In genomic region chr3:16373270-16373785, GRCh38 we compare ENCODE assay signal across 11 cellular contexts.
DNase-seq lines count a peak whose midpoint lies in the region; ATAC-seq and TF ChIP-seq lines count a peak whose summit lies in the region.
"Had no signal": no experiment of that assay in that cellular context is flagged by ENCODE, and none has a peak within 500 bp of the region (broad histone marks: within the 10 kb centered on the region; RNA-seq: fewer than 3 reads in every experiment).

No MANE protein-coding gene starts in this region.

- intact Hi-C loops in activated CD4-positive, alpha-beta T cell treated with anti-CD3 and anti-CD28 coated beads for 36 hours (cut with DNase I, micrococcal nuclease), result no loop called here

- H3K27ac ChIP-seq in suprapubic skin, result peak overlapping the region; percentile 49

- POLR2A ChIA-PET in activated CD4-positive, alpha-beta T cell treated with anti-CD3 and anti-CD28 coated beads for 36 hours (lab: Charles Lee), result no interaction called here

- H3K9me3 ChIP-seq in suprapubic skin, result no peaks in the 10 kb centered on the region

- H3K9me3 Mint-ChIP-seq in activated CD4-positive, alpha-beta T cell treated with anti-CD3 and anti-CD28 coated beads for 36 hours (ENCODE audit: low read depth), result peaks cover 5% of the 10 kb centered on the region

- 34% methylated on average over 3 of the region's 3 CpGs for WGBS in suprapubic skin

- no peak for TF ChIP-seq CTCF in suprapubic skin (IDR thresholded peaks at IDR 0.05)

- no peak for ATAC-seq in activated CD4-positive, alpha-beta T cell treated with anti-CD3 and anti-CD28 coated beads for 36 hours
- no peak for ATAC-seq in HG03039 (IDR thresholded peaks at IDR 0.05; ENCODE audit: unreplicated experiment)
- ATAC-seq: SK-N-SH treated with all-trans-retinoic acid at 6 μM for 48 hours had no signal

- no peak for TF ChIP-seq POLR2A in suprapubic skin (IDR thresholded peaks at IDR 0.05)

- no peak for DNase-seq in activated CD4-positive, alpha-beta T cell treated with anti-CD3 and anti-CD28 coated beads for 36 hours
- DNase-seq in activated CD4-positive, alpha-beta T cell treated with anti-CD3 and anti-CD28 coated beads, Interleukin-2, amount 50 U/mL, for 1 hour, result no peak
- peak; percentile 24 for DNase-seq in NAMALWA (ENCODE audit: low spot score)
- peak; percentile 32 for DNase-seq in germinal center (ENCODE audit: low spot score)
- no peak for DNase-seq in suprapubic skin (ENCODE audit: low spot score in 2 of 2)
- DNase-seq in stimulated activated CD4-positive, alpha-beta T cell treated with anti-CD3 and anti-CD28 coated beads, Interleukin-1b, Interleukin-23, amount 100 ng/mL, for 48 hours, result no peak
- DNase-seq in NCI-H446 (lab: John Stamatoyannopoulos, UW), result no peak
- DNase-seq: central memory CD4-positive, alpha-beta T cell; GDM1 had no signal

- no peaks in the 10 kb centered on the region for H3K27me3 ChIP-seq in suprapubic skin

- H3K4me1 Mint-ChIP-seq in activated CD4-positive, alpha-beta T cell treated with anti-CD3 and anti-CD28 coated beads for 36 hours, result peaks cover 93% of the 10 kb centered on the region

- no peak overlapping the region for H3K4me3 ChIP-seq in suprapubic skin

- H3K27me3 Mint-ChIP-seq in activated CD4-positive, alpha-beta T cell treated with anti-CD3 and anti-CD28 coated beads for 36 hours, result no peaks in the 10 kb centered on the region

- peaks cover 51% of the 10 kb centered on the region for H3K4me1 ChIP-seq in suprapubic skin

- peaks cover 5% of the 10 kb centered on the region for H3K36me3 ChIP-seq in suprapubic skin

- H3K4me3 Mint-ChIP-seq in activated CD4-positive, alpha-beta T cell treated with anti-CD3 and anti-CD28 coated beads for 36 hours, result no peak overlapping the region

- peaks cover 80% of the 10 kb centered on the region for H3K36me3 Mint-ChIP-seq in activated CD4-positive, alpha-beta T cell treated with anti-CD3 and anti-CD28 coated beads for 36 hours (ENCODE audit: low read depth)

- TF ChIP-seq EP300 in suprapubic skin (IDR thresholded peaks at IDR 0.05), result no peak

- CTCF ChIA-PET in activated CD4-positive, alpha-beta T cell treated with anti-CD3 and anti-CD28 coated beads for 36 hours (lab: Charles Lee), result no interaction called here

- peak overlapping the region; percentile 63 for H3K27ac Mint-ChIP-seq in activated CD4-positive, alpha-beta T cell treated with anti-CD3 and anti-CD28 coated beads for 36 hours

Comparison
In these comparisons a context has a peak if more than half of its experiments do, and no peak if none do; other contexts are left out.
1. DNase-seq: peak in NAMALWA (single experiment) and germinal center (single experiment); none in activated CD4-positive, alpha-beta T cell treated with anti-CD3 and anti-CD28 coated beads for 36 hours (single experiment), activated CD4-positive, alpha-beta T cell treated with anti-CD3 and anti-CD28 coated beads, Interleukin-2, amount 50 U/mL, for 1 hour (single experiment), suprapubic skin (0 of 2), stimulated activated CD4-positive, alpha-beta T cell treated with anti-CD3 and anti-CD28 coated beads, Interleukin-1b, Interleukin-23, amount 100 ng/mL, for 48 hours (single experiment) and NCI-H446 (0 of 2).